Comparison of ENCODE assay signal across 9 cellular contexts in genomic region chr20:29873946-29874345, GRCh38.
A peak's percentile ranks its signal among the peaks of the same experiment; 100 is the strongest.
DNase-seq lines count a peak whose midpoint lies in the region; ATAC-seq and TF ChIP-seq lines count a peak whose summit lies in the region.
"Had no signal": no experiment of that assay in that cellular context is flagged by ENCODE, and none has a peak within 500 bp of the region (broad histone marks: within the 10 kb centered on the region; RNA-seq: fewer than 3 reads in every experiment).

No MANE protein-coding gene starts in this region.

- H3K9ac ChIP-seq in SK-N-MC (ENCODE audit: insufficient read length): no peak overlapping the region
- H3K9ac ChIP-seq: parathyroid adenoma had no signal

- ATAC-seq in sciatic nerve (no peak), HG02763 (IDR thresholded peaks at IDR 0.05; ENCODE audit: unreplicated experiment) (no peak)

- H3K36me3 ChIP-seq in SK-N-MC (ENCODE audit: insufficient read depth, low read length): no peaks in the 10 kb centered on the region

- peak; percentile 73 for DNase-seq in activated effector memory CD4-positive, alpha-beta T cell treated with anti-CD3 and anti-CD28 coated beads, Interleukin-2, amount 50 U/mL, for 16 hours
- no peak for DNase-seq in activated effector memory CD4-positive, alpha-beta T cell treated with Interleukin-2 at 50 U/mL for 16 hours
- DNase-seq in SK-N-MC (ENCODE audit: low read depth, low spot score): peak; percentile 2
- DNase-seq in fibroblast of pulmonary artery (ENCODE audit: low read depth): peak; percentile 48
- DNase-seq in sciatic nerve (ENCODE audit: low spot score): peak; percentile 80
- no peak for DNase-seq in NCI-H2196 (lab: John Stamatoyannopoulos, UW; ENCODE audit: unreplicated experiment)
- DNase-seq in medulla oblongata (ENCODE audit: extremely low spot score): no peak

- H3K4me3 ChIP-seq in SK-N-MC (no peak overlapping the region), fibroblast of pulmonary artery (replicated peaks; ENCODE audit: low read depth, low read length) (peak overlapping the region; percentile 41)

- no peak for TF ChIP-seq CTCF in fibroblast of pulmonary artery (IDR thresholded peaks at IDR 0.05; ENCODE audit: low read length, missing control alignments)

- intact Hi-C loops in sciatic nerve (cut with DNase I): no loop called here

- H3K9me3 ChIP-seq in SK-N-MC (ENCODE audit: low read depth, low read length): no peaks in the 10 kb centered on the region

- no peak overlapping the region for H3K27ac ChIP-seq in SK-N-MC
- H3K27ac ChIP-seq: parathyroid adenoma had no signal

Comparison
In these comparisons a context has a peak if more than half of its experiments do, and no peak if none do; other contexts are left out.
1. DNase-seq: peak in activated effector memory CD4-positive, alpha-beta T cell treated with anti-CD3 and anti-CD28 coated beads, Interleukin-2, amount 50 U/mL, for 16 hours (single experiment), SK-N-MC (single experiment), fibroblast of pulmonary artery (single experiment) and sciatic nerve (single experiment); none in activated effector memory CD4-positive, alpha-beta T cell treated with Interleukin-2 at 50 U/mL for 16 hours (single experiment), NCI-H2196 (single experiment) and medulla oblongata (single experiment).